Comparison of ENCODE assay signal across 20 cellular contexts in genomic region chr2:200340527-200341224, GRCh38. TPM values are rescaled to one million over a fixed set of nuclear protein-coding genes. Genes with fewer than 3 reads are reported as not detected.
A peak's percentile ranks its signal among the peaks of the same experiment; 100 is the strongest.
DNase-seq lines count a peak whose midpoint lies in the region; ATAC-seq and TF ChIP-seq lines count a peak whose summit lies in the region.
"Had no signal": no experiment of that assay in that cellular context is flagged by ENCODE, and none has a peak within 500 bp of the region (broad histone marks: within the 10 kb centered on the region; RNA-seq: fewer than 3 reads in every experiment).

No MANE protein-coding gene starts in this region.

- peaks cover 4% of the 10 kb centered on the region for H3K9me3 Mint-ChIP-seq in type B pancreatic cell
- H3K9me3 Mint-ChIP-seq: central memory CD8-positive, alpha-beta T cell had no signal

- intact Hi-C loops in Right ventricle myocardium inferior (cut with DNase I) (no loop called here), left ventricle myocardium superior (cut with micrococcal nuclease) (no loop called here)

- H3K36me3 Mint-ChIP-seq in type B pancreatic cell, result peaks cover 30% of the 10 kb centered on the region

- no peak for TF ChIP-seq CTCF in choroid plexus epithelial cell (conservative IDR thresholded peaks at IDR 0.05; ENCODE audit: low read depth, low read length)
- TF ChIP-seq CTCF in type B pancreatic cell (conservative IDR thresholded peaks at IDR 0.05), result no peak

- no peak overlapping the region for H3K4me3 ChIP-seq in choroid plexus epithelial cell (ENCODE audit: low read depth, low read length)
- H3K4me3 ChIP-seq: A549; BLaER1 treated with 17β-estradiol and CSF1 and Interleukin-3, amounts not matched to agents 10 nM and 100 nM had no signal

- H3K4me3 Mint-ChIP-seq in type B pancreatic cell, result no peak overlapping the region
- H3K4me3 Mint-ChIP-seq: activated CD8-positive, alpha-beta memory T cell treated with anti-CD3 and anti-CD28 coated beads, Interleukin-2, amount 10 ng/mL, durations not matched to agents 7 days and 5 days; central memory CD8-positive, alpha-beta T cell had no signal

- no peaks in the 10 kb centered on the region for H3K27me3 Mint-ChIP-seq in type B pancreatic cell
- H3K27me3 Mint-ChIP-seq: activated CD8-positive, alpha-beta memory T cell treated with anti-CD3 and anti-CD28 coated beads, Interleukin-2, amount 10 ng/mL, durations not matched to agents 7 days and 5 days; central memory CD8-positive, alpha-beta T cell had no signal

- peaks cover 22% of the 10 kb centered on the region for H3K4me1 Mint-ChIP-seq in type B pancreatic cell (ENCODE audit: unreplicated experiment)
- H3K4me1 Mint-ChIP-seq: central memory CD8-positive, alpha-beta T cell had no signal

- peak; percentile 17 for ATAC-seq in Right ventricle myocardium inferior
- ATAC-seq in left ventricle myocardium superior, result no peak
- ATAC-seq in GM21576 (IDR thresholded peaks at IDR 0.05; ENCODE audit: unreplicated experiment), result no peak
- ATAC-seq in stimulated activated naive CD8-positive, alpha-beta T cell treated with anti-CD3 and anti-CD28 coated beads, Interleukin-15, Interleukin-2, amounts not matched to agents 100 U/mL and 50 U/mL, for 24 hours, result no peak
- ATAC-seq: A549 had no signal

- peak overlapping the region; percentile 58 for H3K27ac Mint-ChIP-seq in type B pancreatic cell

- DNase-seq in Right ventricle myocardium inferior (ENCODE audit: missing footprints) (no peak), left ventricle myocardium superior (no peak), choroid plexus epithelial cell (ENCODE audit: low read depth) (peak; percentile 39), lung microvascular endothelial cell (ENCODE audit: low read depth in 2 of 2) (peak; percentile 29 to 72), type B pancreatic cell (ENCODE audit: extremely low spot score, unreplicated experiment) (no peak), occipital lobe (lab: John Stamatoyannopoulos, UW) (no peak)
- DNase-seq in stimulated activated naive CD8-positive, alpha-beta T cell treated with anti-CD3 and anti-CD28 coated beads, Interleukin-15, Interleukin-2, amounts not matched to agents 100 U/mL and 50 U/mL, for 24 hours, result no peak
- DNase-seq: activated CD4-positive, alpha-beta T cell treated with anti-CD3 and anti-CD28 coated beads for 4 hours; activated CD8-positive, alpha-beta memory T cell treated with anti-CD3 and anti-CD28 coated beads, Interleukin-2, amount 10 ng/mL, durations not matched to agents 7 days and 5 days; foreskin fibroblast; NCI-H1048; NCI-H2107; NCI-H82; SK-N-SH; stimulated activated CD4-positive, alpha-beta T cell treated with anti-CD3 and anti-CD28 coated beads, Interleukin-4, amount 100 ng/mL, for 1 hour had no signal

RNA-seq across cellular contexts. Expression of gene SPATS2L, which starts 34.2 kb away (rescaled TPM):
- total RNA-seq in Right ventricle myocardium inferior (89.5 TPM), left ventricle myocardium superior (98.0 TPM), lung microvascular endothelial cell (5.4 and 11.8 TPM in 2 replicates), type B pancreatic cell (ENCODE audit: low replicate concordance) (97.8 and 114 TPM in 2 replicates), occipital lobe (43.8 TPM)
- total RNA-seq: G401 had no signal

Comparison
In these comparisons a context has a peak if more than half of its experiments do, and no peak if none do; other contexts are left out.
1. DNase-seq: peak in choroid plexus epithelial cell (single experiment) and lung microvascular endothelial cell (2 of 2); none in Right ventricle myocardium inferior (single experiment), left ventricle myocardium superior (single experiment), type B pancreatic cell (single experiment), stimulated activated naive CD8-positive, alpha-beta T cell treated with anti-CD3 and anti-CD28 coated beads, Interleukin-15, Interleukin-2, amounts not matched to agents 100 U/mL and 50 U/mL, for 24 hours (single experiment) and occipital lobe (single experiment).